9 cellular contexts compared by ENCODE assay signal in genomic region chr2:10329880-10330699, GRCh38. TPM values are rescaled to one million over a fixed set of nuclear protein-coding genes. Genes with fewer than 3 reads are reported as not detected.
DNase-seq lines count a peak whose midpoint lies in the region; ATAC-seq and TF ChIP-seq lines count a peak whose summit lies in the region.
"Had no signal": no experiment of that assay in that cellular context is flagged by ENCODE, and none has a peak within 500 bp of the region (broad histone marks: within the 10 kb centered on the region; RNA-seq: fewer than 3 reads in every experiment).

No MANE protein-coding gene starts in this region.

- H3K4me1 ChIP-seq in thyroid gland = peaks cover 16 to 30% of the 10 kb centered on the region in 2 donors

- TF ChIP-seq POLR2A in thyroid gland (IDR thresholded peaks at IDR 0.05) = no peak
- TF ChIP-seq POLR2A in lower leg skin (IDR thresholded peaks at IDR 0.05) = no peak

- no peaks in the 10 kb centered on the region for H3K9me3 ChIP-seq in thyroid gland
- H3K9me3 ChIP-seq: pancreas had no signal

- intact Hi-C loops in thyroid gland (cut with DNase I) (no loop called here), lower leg skin (cut with DNase I; ENCODE audit: low total_unique reads) (no loop called here)

- H3K27ac ChIP-seq in thyroid gland = no peak overlapping the region

- H3K4me3 ChIP-seq in thyroid gland (replicated peaks in 1 of 3) (no peak overlapping the region), lower leg skin (ENCODE audit: low read depth, poor library complexity, severe bottlenecking) (no peak overlapping the region)
- H3K4me3 ChIP-seq: pancreas had no signal

- TF ChIP-seq CTCF in thyroid gland (IDR thresholded peaks at IDR 0.05) = no peak
- TF ChIP-seq CTCF in lower leg skin (IDR thresholded peaks at IDR 0.05) = no peak

- 80 to 86% methylated on average over 21 of the region's 21 CpGs for WGBS in thyroid gland, 2 donors
- WGBS in lower leg skin, 2 donors = 74 to 78% methylated on average over 21 of the region's 21 CpGs

- DNase-seq in HPDE6-E6E7 (ENCODE audit: extremely low spot score) (peak; percentile 15), fibroblast of peridontal ligament (ENCODE audit: extremely low read depth) (peak; percentile 20), NOMO-1 treated with dmso at 0.1 percent for 144 hours (lab: John Stamatoyannopoulos, UW; ENCODE audit: unreplicated experiment) (no peak), thyroid gland (no peak), lower leg skin (ENCODE audit: low spot score in 2 of 2) (no peak)
- peak; percentile 45 for DNase-seq in activated CD4-positive, alpha-beta T cell treated with anti-CD3 and anti-CD28 coated beads, Interleukin-2, amount 50 U/mL, for 1 hour
- DNase-seq in stimulated activated CD4-positive, alpha-beta T cell treated with anti-CD3 and anti-CD28 coated beads, Interleukin-2, amount 100 ng/mL, for 24 hours = peak; percentile 26 to 33

- no peak for ATAC-seq in HG02571 (IDR thresholded peaks at IDR 0.05; ENCODE audit: unreplicated experiment)

- H3K27me3 ChIP-seq in thyroid gland = no peaks in the 10 kb centered on the region
- H3K27me3 ChIP-seq: pancreas had no signal

- no peaks in the 10 kb centered on the region for H3K36me3 ChIP-seq in thyroid gland
- H3K36me3 ChIP-seq: pancreas had no signal

RNA-seq across cellular contexts. Expression of gene HPCAL1, which starts 27.4 kb away (rescaled TPM):
- total RNA-seq in thyroid gland = 10 to 100 TPM; 39.9 to 84.2 (median 64.8) TPM
- 10 to 100 TPM; 26.4 to 45.7 (median 36.9) TPM for total RNA-seq in lower leg skin

Comparison
In these comparisons a context has a peak if more than half of its experiments do, and no peak if none do; other contexts are left out.
1. DNase-seq: peak in HPDE6-E6E7 (single experiment), activated CD4-positive, alpha-beta T cell treated with anti-CD3 and anti-CD28 coated beads, Interleukin-2, amount 50 U/mL, for 1 hour (single experiment), fibroblast of peridontal ligament (single experiment) and stimulated activated CD4-positive, alpha-beta T cell treated with anti-CD3 and anti-CD28 coated beads, Interleukin-2, amount 100 ng/mL, for 24 hours (2 of 2); none in NOMO-1 treated with dmso at 0.1 percent for 144 hours (single experiment), thyroid gland (0 of 2) and lower leg skin (0 of 2).